In genomic region chr20:33653218-33653899, GRCh38 we compare ENCODE assay signal across 8 cellular contexts. TPM values are rescaled to one million over a fixed set of nuclear protein-coding genes. Genes with fewer than 3 reads are reported as not detected.
DNase-seq lines count a peak whose midpoint lies in the region; ATAC-seq and TF ChIP-seq lines count a peak whose summit lies in the region.

No MANE protein-coding gene starts in this region.

- peak; percentile 61 for ATAC-seq in activated naive CD8-positive, alpha-beta T cell treated with anti-CD3 and anti-CD28 coated beads, Interleukin-2, amount 10 ng/mL, durations not matched to agents 7 days and 5 days (ENCODE audit: low read depth)
- ATAC-seq in heart left ventricle (peak; percentile 45 to 66 (median 58)), GM21381 (IDR thresholded peaks at IDR 0.05; ENCODE audit: unreplicated experiment) (no peak)

- H3K27ac ChIP-seq in OCI-LY1 (ENCODE audit: low read depth, low read length, poor library complexity, severe bottlenecking), result peak overlapping the region; percentile 43
- H3K27ac ChIP-seq in heart left ventricle, result peak overlapping the region in 2 of 12 donors; percentile 25 to 29

- no peaks in the 10 kb centered on the region for H3F3A ChIP-seq in OCI-LY1 (ENCODE audit: insufficient read depth, low read length)

- POLR2A ChIA-PET in activated naive CD8-positive, alpha-beta T cell treated with anti-CD3 and anti-CD28 coated beads, Interleukin-2, amount 10 ng/mL, durations not matched to agents 7 days and 5 days (lab: Charles Lee), result interaction anchor here (1.0 kb wide), 2 partner anchors 13 to 253 kb away, joined by 3 to 4 read pairs; partner anchors contain the start of gene ACTL10

- H3K9me2 ChIP-seq in OCI-LY1 (ENCODE audit: low read depth, low read length), result no peaks in the 10 kb centered on the region

- peaks cover 4% of the 10 kb centered on the region for H3K4me1 Mint-ChIP-seq in activated naive CD8-positive, alpha-beta T cell treated with anti-CD3 and anti-CD28 coated beads, Interleukin-2, amount 10 ng/mL, durations not matched to agents 7 days and 5 days

- H4K20me1 ChIP-seq in OCI-LY1 (ENCODE audit: insufficient read depth, low read length), result no peaks in the 10 kb centered on the region

- no peak overlapping the region for H2AFZ ChIP-seq in OCI-LY1 (ENCODE audit: low read length)

- no peaks in the 10 kb centered on the region for H3K9me3 Mint-ChIP-seq in activated naive CD8-positive, alpha-beta T cell treated with anti-CD3 and anti-CD28 coated beads, Interleukin-2, amount 10 ng/mL, durations not matched to agents 7 days and 5 days

- no peak overlapping the region; the same call in 1 of the 2 replicates for H3K9ac ChIP-seq in OCI-LY1 (ENCODE audit: low read length)

- H3K36me3 ChIP-seq in OCI-LY1 (ENCODE audit: insufficient read depth, low read length) (peaks cover 28% of the 10 kb centered on the region), heart left ventricle (peaks cover 0 to 18% (median 8%) of the 10 kb centered on the region in 9 donors)

- H3K4me3 Mint-ChIP-seq in activated naive CD8-positive, alpha-beta T cell treated with anti-CD3 and anti-CD28 coated beads, Interleukin-2, amount 10 ng/mL, durations not matched to agents 7 days and 5 days, result no peak overlapping the region

- H3K4me1 ChIP-seq in OCI-LY1 (ENCODE audit: insufficient read depth, low read length, severe bottlenecking) (peaks cover 24% of the 10 kb centered on the region), heart left ventricle (peaks cover 0 to 27% (median 12%) of the 10 kb centered on the region in 12 donors)

- peak; percentile 83 for TF ChIP-seq CTCF in OCI-LY1 (IDR thresholded peaks at IDR 0.05; ENCODE audit: low read length)
- peak; percentile 46 to 82 (median 74) for TF ChIP-seq CTCF in heart left ventricle (IDR thresholded peaks at IDR 0.05)

- intact Hi-C loops in heart left ventricle (cut with DNase I), result loop anchor here in 9 of 10 donors (2.0 to 5.0 kb wide), 3 partner anchors 191 to 197 kb away; no protein-coding TSS in a partner anchor
- intact Hi-C loops in posterior vena cava (cut with DNase I), result loop anchor here (10.0 kb wide), 2 partner anchors 189 to 239 kb away; no protein-coding TSS in a partner anchor

- H3K27me3 ChIP-seq in OCI-LY1 (ENCODE audit: insufficient read depth, low read length), result no peaks in the 10 kb centered on the region
- H3K27me3 ChIP-seq in heart left ventricle, result no peaks in the 10 kb centered on the region

- H3K27ac Mint-ChIP-seq in activated naive CD8-positive, alpha-beta T cell treated with anti-CD3 and anti-CD28 coated beads, Interleukin-2, amount 10 ng/mL, durations not matched to agents 7 days and 5 days, result peak overlapping the region; percentile 58

- H3K36me3 Mint-ChIP-seq in activated naive CD8-positive, alpha-beta T cell treated with anti-CD3 and anti-CD28 coated beads, Interleukin-2, amount 10 ng/mL, durations not matched to agents 7 days and 5 days, result no peaks in the 10 kb centered on the region

- H3K4me2 ChIP-seq in OCI-LY1 (ENCODE audit: low read length), result no peak overlapping the region; the same call in 1 of the 2 replicates

- H3K9me3 ChIP-seq in OCI-LY1 (ENCODE audit: low read length) (no peaks in the 10 kb centered on the region), heart left ventricle (no peaks in the 10 kb centered on the region)

- H3K4me3 ChIP-seq in OCI-LY1 (ENCODE audit: low read depth, low read length, poor library complexity, severe bottlenecking) (no peak overlapping the region), heart left ventricle (peak overlapping the region in 5 of 12 donors; percentile 3 to 28 (median 23))

- DNase-seq in DMS79 (lab: John Stamatoyannopoulos, UW) (peak; percentile 31), HuH-7.5 (ENCODE audit: low spot score) (peak; percentile 97), heart left ventricle (peak in 3 of 5 donors; percentile 61 to 67 (median 61)), posterior vena cava (ENCODE audit: low spot score) (peak; percentile 84), KG1 (lab: John Stamatoyannopoulos, UW) (no peak)
- DNase-seq in activated naive CD8-positive, alpha-beta T cell treated with anti-CD3 and anti-CD28 coated beads, Interleukin-2, amount 10 ng/mL, durations not matched to agents 7 days and 5 days, result peak; percentile 58

- no peaks in the 10 kb centered on the region for H3K27me3 Mint-ChIP-seq in activated naive CD8-positive, alpha-beta T cell treated with anti-CD3 and anti-CD28 coated beads, Interleukin-2, amount 10 ng/mL, durations not matched to agents 7 days and 5 days

- TF ChIP-seq POLR2A in heart left ventricle (IDR thresholded peaks at IDR 0.05), result no peak

- no peaks in the 10 kb centered on the region for H3K79me2 ChIP-seq in OCI-LY1 (ENCODE audit: insufficient read depth, low read length)

- 45 to 52% (median 48%) methylated on average over 16 of the region's 16 CpGs for WGBS in heart left ventricle, 4 donors

RNA-seq across cellular contexts. Expression of gene C20orf144, which starts 8.8 kb away (rescaled TPM):
- total RNA-seq in activated naive CD8-positive, alpha-beta T cell treated with anti-CD3 and anti-CD28 coated beads, Interleukin-2, amount 10 ng/mL, durations not matched to agents 7 days and 5 days, result under 1 TPM; 0.39 to 0.43 TPM
- total RNA-seq in heart left ventricle (under 1 TPM in 2 of 9 donors, not detected in 7; 0.13 to 0.50 TPM), posterior vena cava (not detected)
- under 1 TPM in 1 of 2 donors, not detected in 1; 0.15 TPM for polyA plus RNA-seq in heart left ventricle

RNA-seq across cellular contexts. Expression of gene ACTL10, which starts 13.4 kb away (rescaled TPM):
- total RNA-seq in activated naive CD8-positive, alpha-beta T cell treated with anti-CD3 and anti-CD28 coated beads, Interleukin-2, amount 10 ng/mL, durations not matched to agents 7 days and 5 days, result 1 to 10 TPM; 4.4 to 4.9 TPM
- 1 to 10 TPM in 1 of 9 donors, under 1 TPM in 8; 0.13 to 1.1 (median 0.36) TPM for total RNA-seq in heart left ventricle
- under 1 TPM; 0.23 to 0.57 TPM for polyA plus RNA-seq in heart left ventricle
- total RNA-seq in posterior vena cava, result 1 to 10 TPM; 1.2 to 1.4 TPM

RNA-seq across cellular contexts. Expression of gene NECAB3, which starts 20.9 kb away (rescaled TPM):
- 10 to 100 TPM; 36.3 to 37.7 TPM for total RNA-seq in activated naive CD8-positive, alpha-beta T cell treated with anti-CD3 and anti-CD28 coated beads, Interleukin-2, amount 10 ng/mL, durations not matched to agents 7 days and 5 days
- total RNA-seq in heart left ventricle, result 100 to 1,000 TPM in 1 of 9 donors, 10 to 100 TPM in 8; 54.5 to 111 (median 74.8) TPM
- polyA plus RNA-seq in heart left ventricle, result 10 to 100 TPM; 37.6 to 67.2 TPM
- 10 to 100 TPM; 25.5 to 36.6 TPM for total RNA-seq in posterior vena cava

RNA-seq across cellular contexts. Expression of gene E2F1, which starts 32.8 kb away (rescaled TPM):
- total RNA-seq in activated naive CD8-positive, alpha-beta T cell treated with anti-CD3 and anti-CD28 coated beads, Interleukin-2, amount 10 ng/mL, durations not matched to agents 7 days and 5 days, result 10 to 100 TPM; 62.5 to 68.4 TPM
- total RNA-seq in heart left ventricle (1 to 10 TPM in 7 of 9 donors, under 1 TPM in 2; 0.32 to 6.4 (median 1.4) TPM), posterior vena cava (1 to 10 TPM; 2.0 to 2.2 TPM)
- polyA plus RNA-seq in heart left ventricle, result 1 to 10 TPM in 1 of 2 donors, under 1 TPM in 1; 0.46 to 1.1 TPM
